In genomic region chr13:111595276-111595675, GRCh38 we compare ENCODE assay signal across 36 cellular contexts.
A peak's percentile ranks its signal among the peaks of the same experiment; 100 is the strongest.
DNase-seq lines count a peak whose midpoint lies in the region; ATAC-seq, FAIRE-seq and TF ChIP-seq lines count a peak whose summit lies in the region.
"Had no signal": no experiment of that assay in that cellular context is flagged by ENCODE, and none has a peak within 500 bp of the region (broad histone marks: within the 10 kb centered on the region; RNA-seq: fewer than 3 reads in every experiment).

No MANE protein-coding gene starts in this region.

- no peak overlapping the region for H2BK12ac ChIP-seq in H9 (ENCODE audit: insufficient read length, low read depth, low read length)

- no peak overlapping the region for H2BK120ac ChIP-seq in H9 (ENCODE audit: low read depth, low read length, poor library complexity, severe bottlenecking)

- H3K36me3 Mint-ChIP-seq in endothelial cell (ENCODE audit: low read depth, unreplicated experiment) (peaks cover 5% of the 10 kb centered on the region), osteocyte (ENCODE audit: unreplicated experiment) (no peaks in the 10 kb centered on the region), H9 (ENCODE audit: insufficient read depth in 1 of 3, low read depth in 3 of 3) (peaks cover 0 to 7% (median 6%) of the 10 kb centered on the region in 3 experiments; a peak in 2 of 7 replicates)
- H3K36me3 Mint-ChIP-seq in activated T-cell treated with anti-CD3 and anti-CD28 coated beads, Interleukin-2, amount 50 U/mL, for 24 hours (ENCODE audit: low read depth): no peaks in the 10 kb centered on the region
- H3K36me3 Mint-ChIP-seq: CD14-positive monocyte; CD4-positive, CD25-positive, alpha-beta regulatory T cell; CD8-positive, alpha-beta T cell had no signal

- no peak overlapping the region for H3K18ac ChIP-seq in H9 (ENCODE audit: insufficient read length, low read depth, low read length)

- H2AFZ ChIP-seq in H9 (ENCODE audit: low read length): no peak overlapping the region

- no peak for ATAC-seq in lower lobe of right lung
- ATAC-seq: A549; CD8-positive, alpha-beta T cell had no signal

- intact Hi-C loops in lower lobe of right lung (cut with DNase I): no loop called here

- no peaks in the 10 kb centered on the region for H3K79me2 ChIP-seq in H9 (ENCODE audit: insufficient read depth, low read length)

- H3K14ac ChIP-seq in H9 (ENCODE audit: insufficient read depth, low read length): no peak overlapping the region

- no peaks in the 10 kb centered on the region for H4K20me1 ChIP-seq in H9 (ENCODE audit: control insufficient read depth, insufficient read depth, insufficient read length)
- H4K20me1 ChIP-seq: BLaER1; BLaER1 treated with 17β-estradiol and CSF1 and Interleukin-3, amounts not matched to agents 10 nM and 100 nM had no signal

- no peak overlapping the region for H2BK15ac ChIP-seq in H9 (ENCODE audit: low read depth, low read length)

- no peak overlapping the region for H4K91ac ChIP-seq in H9 (ENCODE audit: insufficient read length, low read depth, low read length)

- H3K79me1 ChIP-seq in H9 (ENCODE audit: insufficient read depth, low read depth, low read length, poor library complexity, severe bottlenecking): no peaks in the 10 kb centered on the region

- TF ChIP-seq CTCF in bronchial epithelial cell (IDR thresholded peaks at IDR 0.05; ENCODE audit: insufficient read depth, low read length, severe bottlenecking): no peak
- no peak for TF ChIP-seq CTCF in endothelial cell (IDR thresholded peaks at IDR 0.05; ENCODE audit: unreplicated experiment)
- TF ChIP-seq CTCF in osteocyte (IDR thresholded peaks at IDR 0.05): no peak
- TF ChIP-seq CTCF in D721Med (IDR thresholded peaks at IDR 0.05; ENCODE audit: insufficient read depth, missing control alignments): no peak
- no peak for TF ChIP-seq CTCF in lower lobe of right lung (IDR thresholded peaks at IDR 0.05)
- TF ChIP-seq CTCF in H9 (conservative IDR thresholded peaks at IDR 0.05): no peak

- H3K56ac ChIP-seq in H9 (ENCODE audit: insufficient read length, low read depth, low read length): no peak overlapping the region

- no peak for DNase-seq in bronchial epithelial cell (ENCODE audit: low read depth)
- no peak for DNase-seq in endothelial cell (ENCODE audit: low spot score)
- DNase-seq in islet precursor cell: peak; percentile 30
- DNase-seq in osteocyte (ENCODE audit: extremely low spot score, unreplicated experiment): peak; percentile 44
- DNase-seq in activated T-cell treated with anti-CD3 and anti-CD28 coated beads, Interleukin-2, amount 50 U/mL, for 24 hours: no peak
- no peak for DNase-seq in D721Med (ENCODE audit: insufficient read length, low spot score)
- no peak for DNase-seq in lower lobe of right lung
- no peak for DNase-seq in H9
- DNase-seq: 8988T; ACHN; AML-193; BE2C; C1 segment of cervical spinal cord; Caco-2; Calu3; CD4-positive, alpha-beta memory T cell; CD4-positive, alpha-beta T cell; CD4-positive, CD25-positive, alpha-beta regulatory T cell; CD8-positive, alpha-beta memory T cell; CD8-positive, alpha-beta T cell; COR-L47; DMS 273 treated with DMSO at 0.1 percent for 48 hours; DMS153; DMS53; DMS79; DMS79 treated with DMSO at 0.1 percent for 48 hours; DND-41; EL had no signal

- no CpG with 5 or more reads among the region's 3 CpGs for WGBS in H9 (ENCODE audit: extremely low coverage, insufficient read length, low lambda C conversion rate)

- H3K27me3 ChIP-seq in bronchial epithelial cell (ENCODE audit: control insufficient read depth, insufficient read depth, low read length) (no peaks in the 10 kb centered on the region), lower lobe of right lung (ENCODE audit: low read depth) (peaks cover 8% of the 10 kb centered on the region), H9 (ENCODE audit: insufficient read depth, low read length) (0 out of 2 replicates have a peak, but pooled peaks cover 2% of the 10 kb centered on the region)
- H3K27me3 ChIP-seq: BE2C; BLaER1; BLaER1 treated with 17β-estradiol and CSF1 and Interleukin-3, amounts not matched to agents 10 nM and 100 nM had no signal

- no peak overlapping the region for H3K4ac ChIP-seq in H9 (ENCODE audit: low read depth, low read length)

- H3K9me3 Mint-ChIP-seq in endothelial cell (ENCODE audit: unreplicated experiment) (peaks cover 6% of the 10 kb centered on the region), osteocyte (ENCODE audit: unreplicated experiment) (peaks cover 3% of the 10 kb centered on the region), H9 (peaks cover 12 to 13% of the 10 kb centered on the region in 2 experiments; a peak in 4 of 5 replicates)
- H3K9me3 Mint-ChIP-seq in activated T-cell treated with anti-CD3 and anti-CD28 coated beads, Interleukin-2, amount 50 U/mL, for 24 hours: no peaks in the 10 kb centered on the region
- H3K9me3 Mint-ChIP-seq: CD4-positive, alpha-beta T cell; CD8-positive, alpha-beta T cell had no signal

- H3K4me3 Mint-ChIP-seq in endothelial cell (ENCODE audit: unreplicated experiment): peak overlapping the region; percentile 47
- H3K4me3 Mint-ChIP-seq in osteocyte (ENCODE audit: unreplicated experiment): no peak overlapping the region
- no peak overlapping the region for H3K4me3 Mint-ChIP-seq in activated T-cell treated with anti-CD3 and anti-CD28 coated beads, Interleukin-2, amount 50 U/mL, for 24 hours
- H3K4me3 Mint-ChIP-seq in H9: no peak overlapping the region
- H3K4me3 Mint-ChIP-seq: B cell; CD14-positive monocyte; CD4-positive, alpha-beta memory T cell; CD4-positive, alpha-beta T cell; CD4-positive, CD25-positive, alpha-beta regulatory T cell; CD8-positive, alpha-beta memory T cell; CD8-positive, alpha-beta T cell had no signal

- no peak overlapping the region for H2BK5ac ChIP-seq in H9 (ENCODE audit: insufficient read length, low read length)

- H3K27ac ChIP-seq in lower lobe of right lung: no peak overlapping the region
- H3K27ac ChIP-seq in H9 (ENCODE audit: insufficient read length, low read depth, low read length): no peak overlapping the region
- H3K27ac ChIP-seq: 22Rv1; A549; BLaER1 treated with 17β-estradiol and CSF1 and Interleukin-3, amounts not matched to agents 10 nM and 100 nM; C4-2B had no signal

- H3K4me1 Mint-ChIP-seq in endothelial cell (ENCODE audit: unreplicated experiment) (peaks cover 13% of the 10 kb centered on the region), osteocyte (ENCODE audit: unreplicated experiment) (no peaks in the 10 kb centered on the region), H9 (peaks cover 25% of the 10 kb centered on the region in 2 experiments)
- no peaks in the 10 kb centered on the region for H3K4me1 Mint-ChIP-seq in activated T-cell treated with anti-CD3 and anti-CD28 coated beads, Interleukin-2, amount 50 U/mL, for 24 hours (ENCODE audit: low read depth)
- H3K4me1 Mint-ChIP-seq: B cell; CD14-positive monocyte; CD4-positive, alpha-beta memory T cell; CD8-positive, alpha-beta memory T cell had no signal

- no peak overlapping the region for H2BK20ac ChIP-seq in H9 (ENCODE audit: low read depth, low read length, poor library complexity, severe bottlenecking)

- no peak overlapping the region for H2AK5ac ChIP-seq in H9 (ENCODE audit: insufficient read length, low read length)

- no peaks in the 10 kb centered on the region for H3K23me2 ChIP-seq in H9 (ENCODE audit: insufficient read length, low read depth, low read length, poor library complexity, severe bottlenecking)

- H3K9me3 ChIP-seq in lower lobe of right lung (no peaks in the 10 kb centered on the region), H9 (ENCODE audit: control insufficient read depth, low read depth, low read length) (no peaks in the 10 kb centered on the region)
- H3K9me3 ChIP-seq: A549, BE2C, BLaER1, Caco-2 had no signal

- no peak overlapping the region for H3K9ac ChIP-seq in H9 (ENCODE audit: extremely low read depth, insufficient read length, low read length)
- H3K9ac ChIP-seq: BLaER1; BLaER1 treated with 17β-estradiol and CSF1 and Interleukin-3, amounts not matched to agents 10 nM and 100 nM had no signal

- H3K27ac Mint-ChIP-seq in endothelial cell (ENCODE audit: unreplicated experiment) (no peak overlapping the region), osteocyte (ENCODE audit: unreplicated experiment) (no peak overlapping the region), H9 (no peak overlapping the region)
- H3K27ac Mint-ChIP-seq in activated T-cell treated with anti-CD3 and anti-CD28 coated beads, Interleukin-2, amount 50 U/mL, for 24 hours: no peak overlapping the region
- H3K27ac Mint-ChIP-seq: B cell; CD4-positive, alpha-beta memory T cell; CD4-positive, alpha-beta T cell; CD4-positive, CD25-positive, alpha-beta regulatory T cell; CD8-positive, alpha-beta memory T cell; CD8-positive, alpha-beta T cell had no signal

- H3K4me1 ChIP-seq in lower lobe of right lung (no peaks in the 10 kb centered on the region), H9 (ENCODE audit: insufficient read depth, low read length) (no peaks in the 10 kb centered on the region; the same call in 1 of the 2 replicates)
- H3K4me1 ChIP-seq: A549, BE2C, Caco-2 had no signal

- H3T11ph ChIP-seq in H9 (ENCODE audit: low read length): no peak overlapping the region

- H4K8ac ChIP-seq in H9 (replicated peaks; ENCODE audit: insufficient read length, low read depth, low read length): no peak overlapping the region

- H4K5ac ChIP-seq in H9 (ENCODE audit: insufficient read length, low read depth, low read length): no peak overlapping the region

- no peak overlapping the region for H3K23ac ChIP-seq in H9 (ENCODE audit: insufficient read length, low read depth, low read length)

- FAIRE-seq in bronchial epithelial cell (lab: Jason Lieb, UNC): peak; percentile 82
- no peak for FAIRE-seq in D721Med (lab: Jason Lieb, UNC)
- FAIRE-seq: A204.1, A549 had no signal

- H3K27me3 Mint-ChIP-seq in endothelial cell (ENCODE audit: unreplicated experiment) (peaks cover 8% of the 10 kb centered on the region), osteocyte (ENCODE audit: unreplicated experiment) (no peaks in the 10 kb centered on the region), H9 (ENCODE audit: low read depth) (peaks cover 20% of the 10 kb centered on the region)
- no peaks in the 10 kb centered on the region for H3K27me3 Mint-ChIP-seq in activated T-cell treated with anti-CD3 and anti-CD28 coated beads, Interleukin-2, amount 50 U/mL, for 24 hours
- H3K27me3 Mint-ChIP-seq: B cell; CD4-positive, CD25-positive, alpha-beta regulatory T cell had no signal

- H3K36me3 ChIP-seq in bronchial epithelial cell (ENCODE audit: control insufficient read depth, insufficient read depth, low read length) (no peaks in the 10 kb centered on the region), lower lobe of right lung (no peaks in the 10 kb centered on the region)
- H3K36me3 ChIP-seq: BE2C; BLaER1; BLaER1 treated with 17β-estradiol and CSF1 and Interleukin-3, amounts not matched to agents 10 nM and 100 nM had no signal

- H3K4me3 ChIP-seq in bronchial epithelial cell (ENCODE audit: low read depth, low read length) (no peak overlapping the region), lower lobe of right lung (no peak overlapping the region)
- H3K4me3 ChIP-seq: A549; BLaER1; BLaER1 treated with 17β-estradiol and CSF1 and Interleukin-3, amounts not matched to agents 10 nM and 100 nM had no signal

- no peak overlapping the region for H3K4me2 ChIP-seq in H9 (ENCODE audit: insufficient read depth, insufficient read length, low read length)
- H3K4me2 ChIP-seq: A549, BLaER1 had no signal

Comparison
In these comparisons a context has a peak if more than half of its experiments do, and no peak if none do; other contexts are left out.
1. DNase-seq: peak in islet precursor cell (single experiment) and osteocyte (single experiment); none in bronchial epithelial cell (single experiment), endothelial cell (single experiment), activated T-cell treated with anti-CD3 and anti-CD28 coated beads, Interleukin-2, amount 50 U/mL, for 24 hours (single experiment), D721Med (single experiment), lower lobe of right lung (single experiment) and H9 (single experiment).